8 cellular contexts compared by ENCODE assay signal in genomic region chr17:77445908-77446535, GRCh38.
DNase-seq lines count a peak whose midpoint lies in the region; ATAC-seq, FAIRE-seq and TF ChIP-seq lines count a peak whose summit lies in the region.

No MANE protein-coding gene starts in this region.

- 9% methylated on average over 10 of the region's 14 CpGs for WGBS in K562 (ENCODE audit: insufficient coverage, low coverage, missing lambda C conversion rate)

- no peak for TF ChIP-seq RAD21 in K562 (CRISPR knock-in tag; conservative IDR thresholded peaks at IDR 0.05 in 1 of 2, IDR thresholded peaks at IDR 0.05 in 1 of 2)

- peak; percentile 87 for DNase-seq in NAMALWA (ENCODE audit: low spot score)
- DNase-seq in K562 (ENCODE audit: extremely low read depth in 1 of 4, low spot score in 3 of 4), result peak in 2 of 4 experiments; percentile 60 to 70
- peak; percentile 83 for DNase-seq in naive B cell
- DNase-seq in HEK293T (ENCODE audit: extremely low spot score), result no peak
- DNase-seq in glutamatergic neuron, result no peak

- peak; percentile 89 for FAIRE-seq in K562 (lab: Jason Lieb, UNC)

- no peaks in the 10 kb centered on the region for H3K27me3 ChIP-seq in K562 (ENCODE audit: control insufficient read depth in 2 of 2, insufficient read depth in 2 of 2, low read length in 2 of 2)

- in situ Hi-C loops in K562 (cut with MboI), result no loop called here

- intact Hi-C loops in K562 (cut with micrococcal nuclease), result no loop called here

- no TSS peak for BruUV-seq in K562 (replicated peaks; lab: Mats Ljungman, UMichigan)

- H3K4me1 Mint-ChIP-seq in naive B cell (peaks cover 71 to 97% (median 91%) of the 10 kb centered on the region in 3 donors), glutamatergic neuron (ENCODE audit: low read depth, unreplicated experiment) (peaks cover 37% of the 10 kb centered on the region)

- H3K4me1 ChIP-seq in K562 (replicated peaks in 1 of 2; ENCODE audit: control insufficient read depth in 2 of 2, insufficient read depth in 2 of 2, low read length in 2 of 2), result peaks cover 59 to 61% of the 10 kb centered on the region in 2 experiments

- CTCF ChIA-PET in K562 (lab: Yijun Ruan, JAX; ENCODE audit: low intra/inter-chr PET ratio) (no interaction called here), HEK293T (lab: Yijun Ruan, JAX) (interaction anchor here (1.3 kb wide), 1 partner anchor 17 kb away, joined by 6 read pairs; no protein-coding TSS in a partner anchor)

- H3K9me3 ChIP-seq in K562 (replicated peaks; ENCODE audit: control insufficient read depth, insufficient read depth, low read depth, low read length), result no peaks in the 10 kb centered on the region

- no peaks in the 10 kb centered on the region for H3K36me3 ChIP-seq in K562 (ENCODE audit: control insufficient read depth, insufficient read depth, low read length)

- H3K9me3 Mint-ChIP-seq in naive B cell, result no peaks in the 10 kb centered on the region
- H3K9me3 Mint-ChIP-seq in glutamatergic neuron (ENCODE audit: unreplicated experiment), result peaks cover 9% of the 10 kb centered on the region

- no peak for TF ChIP-seq POLR2A in K562 (conservative IDR thresholded peaks at IDR 0.05)

- H3K36me3 Mint-ChIP-seq in naive B cell (peaks cover 0 to 6% of the 10 kb centered on the region in 2 donors), glutamatergic neuron (ENCODE audit: unreplicated experiment) (no peaks in the 10 kb centered on the region)

- peak overlapping the region; percentile 59 to 100 (median 90) for H3K4me3 Mint-ChIP-seq in naive B cell
- no peak overlapping the region for H3K4me3 Mint-ChIP-seq in glutamatergic neuron (ENCODE audit: unreplicated experiment)

- no peak overlapping the region; the same call in 1 of the 2 replicates for H2AFZ ChIP-seq in K562 (ENCODE audit: low read depth, low read length)

- H3K27ac Mint-ChIP-seq in naive B cell (peak overlapping the region; percentile 97 to 100 (median 100)), glutamatergic neuron (ENCODE audit: unreplicated experiment) (no peak overlapping the region)

- TF ChIP-seq CTCF in K562 (IDR thresholded peaks at IDR 0.05 in 2 of 3, conservative IDR thresholded peaks at IDR 0.05 in 1 of 3; ENCODE audit: insufficient read depth in 2 of 3, low read depth in 1 of 3, low read length in 3 of 3), result no peak
- no peak for TF ChIP-seq CTCF in glutamatergic neuron (IDR thresholded peaks at IDR 0.05; ENCODE audit: partially characterized antibody, unreplicated experiment)

- peaks cover 3% of the 10 kb centered on the region for H3K9me1 ChIP-seq in K562 (ENCODE audit: control insufficient read depth, insufficient read depth, low read length)

- peak overlapping the region; percentile 61 for H3K4me2 ChIP-seq in K562 (ENCODE audit: insufficient read depth, low read length)

- peak overlapping the region; percentile 44 for H3K27ac ChIP-seq in K562 (ENCODE audit: extremely low read depth, low read depth, low read length)

- H3K27me3 Mint-ChIP-seq in naive B cell, result no peaks in the 10 kb centered on the region
- peaks cover 11% of the 10 kb centered on the region for H3K27me3 Mint-ChIP-seq in glutamatergic neuron (ENCODE audit: unreplicated experiment)

- peak; percentile 27 for ATAC-seq in GM18907 (IDR thresholded peaks at IDR 0.05; ENCODE audit: unreplicated experiment)
- peak; percentile 75 for ATAC-seq in K562
- ATAC-seq in naive B cell (ENCODE audit: low read depth in 2 of 2), result peak; percentile 34 to 39
- no peak for ATAC-seq in GM21576 (IDR thresholded peaks at IDR 0.05; ENCODE audit: unreplicated experiment)
- ATAC-seq in GM21367 (IDR thresholded peaks at IDR 0.05; ENCODE audit: unreplicated experiment), result no peak

- no peak for TF ChIP-seq EP300 in K562 (IDR thresholded peaks at IDR 0.05; ENCODE audit: low read length)

- H4K20me1 ChIP-seq in K562 (replicated peaks; ENCODE audit: control insufficient read depth, insufficient read depth, low read length), result peaks cover 15% of the 10 kb centered on the region

- peak overlapping the region; percentile 17 to 76; a peak in 2 of 4 replicates for H3K9ac ChIP-seq in K562 (ENCODE audit: insufficient read depth in 1 of 2, low read depth in 2 of 2, low read length in 2 of 2)

- no peak overlapping the region for H3K4me3 ChIP-seq in K562

- peaks cover 66% of the 10 kb centered on the region for H3K79me2 ChIP-seq in K562 (ENCODE audit: control insufficient read depth, insufficient read depth, low read length)

- POLR2A ChIA-PET in K562 (lab: Yijun Ruan, JAX) (no interaction called here), HEK293T (lab: Yijun Ruan, JAX) (no interaction called here)

TF ChIP-seq in K562, 482 proteins besides CTCF, POLR2A, EP300 and RAD21 (continues in another document):
- TF ChIP-seq KAT8 (IDR thresholded peaks at IDR 0.05; ENCODE audit: low read depth) (no peak), FOXJ3 (CRISPR knock-in tag; IDR thresholded peaks at IDR 0.05) (no peak), ZNF232 (CRISPR knock-in tag; IDR thresholded peaks at IDR 0.05) (no peak), FOSL1 (tag; conservative IDR thresholded peaks at IDR 0.05) (no peak), NFE2L1 (tag; IDR thresholded peaks at IDR 0.05; ENCODE audit: borderline replicate concordance, low read depth) (no peak), ZNF398 (CRISPR knock-in tag; IDR thresholded peaks at IDR 0.05) (no peak), ZNF436 (CRISPR knock-in tag; IDR thresholded peaks at IDR 0.05) (no peak), ELF4 (CRISPR knock-in tag; IDR thresholded peaks at IDR 0.05) (no peak), SMARCE1 (IDR thresholded peaks at IDR 0.05) (0 out of 2 replicates have a peak, but pooled peaks have one; percentile 18), JUN (IDR thresholded peaks at IDR 0.05; ENCODE audit: borderline replicate concordance, low read depth, low read length) (no peak), JUN (CRISPR knock-in tag; IDR thresholded peaks at IDR 0.05; ENCODE audit: borderline replicate concordance) (no peak), CCAR2 (IDR thresholded peaks at IDR 0.05; ENCODE audit: low read depth, low read length) (no peak)

TF ChIP-seq in HEK293T, 16 proteins besides CTCF, POLR2A, EP300 and RAD21:
- no peak for TF ChIP-seq TARDBP (IDR thresholded peaks at IDR 0.05)
- TF ChIP-seq NFRKB (IDR thresholded peaks at IDR 0.05), result no peak
- no peak for TF ChIP-seq ARNT (IDR thresholded peaks at IDR 0.05)
- no peak for TF ChIP-seq FOXK2 (IDR thresholded peaks at IDR 0.05)
- TF ChIP-seq PKNOX1 (IDR thresholded peaks at IDR 0.05), result no peak
- TF ChIP-seq SUZ12 (IDR thresholded peaks at IDR 0.05), result no peak
- TF ChIP-seq BHLHE40 (IDR thresholded peaks at IDR 0.05; ENCODE audit: borderline replicate concordance), result no peak
- no peak for TF ChIP-seq FOXA1 (IDR thresholded peaks at IDR 0.05)
- TF ChIP-seq ELF4 (IDR thresholded peaks at IDR 0.05), result no peak

Comparison
In these comparisons a context has a peak if more than half of its experiments do, and no peak if none do; other contexts are left out.
1. ATAC-seq: peak in GM18907 (single experiment), K562 (single experiment) and naive B cell (2 of 2); none in GM21576 (single experiment) and GM21367 (single experiment).
2. DNase-seq: peak in NAMALWA (single experiment) and naive B cell (single experiment); none in HEK293T (single experiment) and glutamatergic neuron (single experiment).